ENCODE assay signal across 17 cellular contexts in the genomic region with DNA sequence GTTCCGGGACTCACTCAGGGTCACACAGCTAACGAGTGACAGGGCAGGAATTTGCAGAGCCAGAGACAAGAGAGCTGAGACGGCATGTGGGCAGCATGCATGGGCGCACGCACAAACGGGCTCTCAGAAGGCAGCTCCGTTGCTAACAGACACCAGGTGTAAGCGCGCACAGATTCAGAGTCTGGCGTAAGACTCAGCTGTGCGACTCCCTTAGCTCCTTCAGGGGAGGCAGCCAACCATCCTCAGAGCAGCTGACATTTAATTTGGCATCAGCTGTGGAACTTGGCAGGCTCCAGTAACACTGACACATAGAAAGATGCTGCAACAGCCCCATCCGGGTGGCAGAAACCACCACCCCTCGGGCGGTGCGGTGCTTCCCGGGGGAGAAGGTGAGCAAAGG. TPM values are rescaled to one million over a fixed set of nuclear protein-coding genes. Genes with fewer than 3 reads are reported as not detected.
DNase-seq lines count a peak whose midpoint lies in the region; ATAC-seq and TF ChIP-seq lines count a peak whose summit lies in the region.
"Had no signal": no experiment of that assay in that cellular context is flagged by ENCODE, and none has a peak within 500 bp of the region (broad histone marks: within the 10 kb centered on the region; RNA-seq: fewer than 3 reads in every experiment).

No MANE protein-coding gene starts in this region.

- H3K36me3 Mint-ChIP-seq in WTC11, result peaks cover 27% of the 10 kb centered on the region

- ATAC-seq in WTC11, result no peak
- no peak for ATAC-seq in HG02981 (IDR thresholded peaks at IDR 0.05; ENCODE audit: unreplicated experiment)
- no peak for ATAC-seq in HG02642 (IDR thresholded peaks at IDR 0.05; ENCODE audit: poor library complexity, unreplicated experiment)
- ATAC-seq in GM18868 (IDR thresholded peaks at IDR 0.05; ENCODE audit: unreplicated experiment), result no peak
- ATAC-seq: stimulated activated memory B cell treated with anti-CD40 and anti-IgM and Interleukin-4, amounts not matched to agents 10 μg/mL and 1 μg/mL and 100 μg/mL, for 72 hours had no signal

- no peaks in the 10 kb centered on the region for H3K9me3 Mint-ChIP-seq in WTC11
- H3K9me3 Mint-ChIP-seq: activated naive CD8-positive, alpha-beta T cell treated with anti-CD3 and anti-CD28 coated beads, Interleukin-2, amount 10 ng/mL, durations not matched to agents 7 days and 5 days; neural progenitor cell; stimulated activated memory B cell treated with anti-CD40 and anti-IgM and Interleukin-4, amounts not matched to agents 10 μg/mL and 1 μg/mL and 100 μg/mL, for 72 hours had no signal

- peak overlapping the region; percentile 57; the same call in 1 of the 2 replicates for H3K27ac Mint-ChIP-seq in WTC11
- H3K27ac Mint-ChIP-seq: activated CD4-positive, alpha-beta T cell treated with anti-CD3 and anti-CD28 coated beads, Interleukin-2, amount 10 ng/mL, durations not matched to agents 24 days and 14 days; activated naive CD8-positive, alpha-beta T cell treated with anti-CD3 and anti-CD28 coated beads, Interleukin-2, amount 10 ng/mL, durations not matched to agents 7 days and 5 days; neural progenitor cell; stimulated activated memory B cell treated with anti-CD40 and anti-IgM and Interleukin-4, amounts not matched to agents 10 μg/mL and 1 μg/mL and 100 μg/mL, for 72 hours had no signal

- peak; percentile 31 to 50 for DNase-seq in NCI-H2081 (lab: John Stamatoyannopoulos, UW)
- no peak for DNase-seq in NCI-H2081 treated with DMSO at 0.1 percent for 48 hours (lab: John Stamatoyannopoulos, UW)
- DNase-seq in WTC11 (ENCODE audit: low spot score), result no peak
- peak; percentile 16 to 20 for DNase-seq in hippocampal formation (lab: John Stamatoyannopoulos, UW)
- peak; percentile 8 for DNase-seq in stromal cell of bone marrow (ENCODE audit: low read depth)
- DNase-seq: activated CD4-positive, alpha-beta T cell treated with anti-CD3 and anti-CD28 coated beads, Interleukin-2, amount 10 ng/mL, durations not matched to agents 24 days and 14 days; activated naive CD8-positive, alpha-beta T cell treated with anti-CD3 and anti-CD28 coated beads, Interleukin-2, amount 10 ng/mL, durations not matched to agents 7 days and 5 days; GF-D8; NCI-H187 treated with DMSO at 0.1 percent for 48 hours; Right ventricle myocardium superior had no signal

- no peaks in the 10 kb centered on the region for H3K27me3 Mint-ChIP-seq in WTC11 (ENCODE audit: low read depth)
- H3K27me3 Mint-ChIP-seq: activated CD4-positive, alpha-beta T cell treated with anti-CD3 and anti-CD28 coated beads, Interleukin-2, amount 10 ng/mL, durations not matched to agents 24 days and 14 days; activated naive CD8-positive, alpha-beta T cell treated with anti-CD3 and anti-CD28 coated beads, Interleukin-2, amount 10 ng/mL, durations not matched to agents 7 days and 5 days; stimulated activated memory B cell treated with anti-CD40 and anti-IgM and Interleukin-4, amounts not matched to agents 10 μg/mL and 1 μg/mL and 100 μg/mL, for 72 hours had no signal

- no peak for TF ChIP-seq CTCF in WTC11 (IDR thresholded peaks at IDR 0.05)

- H3K4me3 Mint-ChIP-seq in WTC11, result no peak overlapping the region
- H3K4me3 Mint-ChIP-seq: activated CD4-positive, alpha-beta T cell treated with anti-CD3 and anti-CD28 coated beads, Interleukin-2, amount 10 ng/mL, durations not matched to agents 24 days and 14 days; activated naive CD8-positive, alpha-beta T cell treated with anti-CD3 and anti-CD28 coated beads, Interleukin-2, amount 10 ng/mL, durations not matched to agents 7 days and 5 days; neural progenitor cell; stimulated activated memory B cell treated with anti-CD40 and anti-IgM and Interleukin-4, amounts not matched to agents 10 μg/mL and 1 μg/mL and 100 μg/mL, for 72 hours had no signal

- no peaks in the 10 kb centered on the region for H3K4me1 Mint-ChIP-seq in WTC11
- H3K4me1 Mint-ChIP-seq: activated CD4-positive, alpha-beta T cell treated with anti-CD3 and anti-CD28 coated beads, Interleukin-2, amount 10 ng/mL, durations not matched to agents 24 days and 14 days; activated naive CD8-positive, alpha-beta T cell treated with anti-CD3 and anti-CD28 coated beads, Interleukin-2, amount 10 ng/mL, durations not matched to agents 7 days and 5 days; neural progenitor cell; stimulated activated memory B cell treated with anti-CD40 and anti-IgM and Interleukin-4, amounts not matched to agents 10 μg/mL and 1 μg/mL and 100 μg/mL, for 72 hours had no signal

- POLR2A ChIA-PET in WTC11 (lab: Charles Lee), result no interaction called here

- CTCF ChIA-PET in WTC11 (lab: Charles Lee), result no interaction called here

TF ChIP-seq in WTC11, 78 proteins besides CTCF, POLR2A, EP300 and RAD21:
- TF ChIP-seq, protein P1, sequence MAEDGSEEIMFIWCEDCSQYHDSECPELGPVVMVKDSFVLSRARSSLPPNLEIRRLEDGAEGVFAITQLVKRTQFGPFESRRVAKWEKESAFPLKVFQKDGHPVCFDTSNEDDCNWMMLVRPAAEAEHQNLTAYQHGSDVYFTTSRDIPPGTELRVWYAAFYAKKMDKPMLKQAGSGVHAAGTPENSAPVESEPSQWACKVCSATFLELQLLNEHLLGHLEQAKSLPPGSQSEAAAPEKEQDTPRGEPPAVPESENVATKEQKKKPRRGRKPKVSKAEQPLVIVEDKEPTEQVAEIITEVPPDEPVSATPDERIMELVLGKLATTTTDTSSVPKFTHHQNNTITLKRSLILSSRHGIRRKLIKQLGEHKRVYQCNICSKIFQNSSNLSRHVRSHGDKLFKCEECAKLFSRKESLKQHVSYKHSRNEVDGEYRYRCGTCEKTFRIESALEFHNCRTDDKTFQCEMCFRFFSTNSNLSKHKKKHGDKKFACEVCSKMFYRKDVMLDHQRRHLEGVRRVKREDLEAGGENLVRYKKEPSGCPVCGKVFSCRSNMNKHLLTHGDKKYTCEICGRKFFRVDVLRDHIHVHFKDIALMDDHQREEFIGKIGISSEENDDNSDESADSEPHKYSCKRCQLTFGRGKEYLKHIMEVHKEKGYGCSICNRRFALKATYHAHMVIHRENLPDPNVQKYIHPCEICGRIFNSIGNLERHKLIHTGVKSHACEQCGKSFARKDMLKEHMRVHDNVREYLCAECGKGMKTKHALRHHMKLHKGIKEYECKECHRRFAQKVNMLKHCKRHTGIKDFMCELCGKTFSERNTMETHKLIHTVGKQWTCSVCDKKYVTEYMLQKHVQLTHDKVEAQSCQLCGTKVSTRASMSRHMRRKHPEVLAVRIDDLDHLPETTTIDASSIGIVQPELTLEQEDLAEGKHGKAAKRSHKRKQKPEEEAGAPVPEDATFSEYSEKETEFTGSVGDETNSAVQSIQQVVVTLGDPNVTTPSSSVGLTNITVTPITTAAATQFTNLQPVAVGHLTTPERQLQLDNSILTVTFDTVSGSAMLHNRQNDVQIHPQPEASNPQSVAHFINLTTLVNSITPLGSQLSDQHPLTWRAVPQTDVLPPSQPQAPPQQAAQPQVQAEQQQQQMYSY (CRISPR knock-in tag; IDR thresholded peaks at IDR 0.05), result no peak
- TF ChIP-seq TEAD4 (CRISPR knock-in tag; IDR thresholded peaks at IDR 0.05), result no peak
- TF ChIP-seq GABPB1 (CRISPR knock-in tag; IDR thresholded peaks at IDR 0.05), result no peak

RNA-seq across cellular contexts. Expression of a gene that starts 7.5 kb away (rescaled TPM):
- total RNA-seq in WTC11 (2021), result 4.5 to 7.6 TPM (median 6.0 TPM) in 3 replicates
- total RNA-seq: activated CD4-positive, alpha-beta T cell treated with anti-CD3 and anti-CD28 coated beads, Interleukin-2, amount 10 ng/mL, durations not matched to agents 24 days and 14 days; activated naive CD8-positive, alpha-beta T cell treated with anti-CD3 and anti-CD28 coated beads, Interleukin-2, amount 10 ng/mL, durations not matched to agents 7 days and 5 days; H4; T-helper 2 cell treated with Interferon-gamma antibody and Interleukin-4, amounts not matched to agents 100 ng/mL and 5 ng/mL, for 36 hours had no signal

RNA-seq across cellular contexts. Expression of a gene that starts 39.7 kb away (rescaled TPM):
- total RNA-seq in WTC11 (2021), result 72.1 to 81.3 TPM (median 72.5 TPM) in 3 replicates

RNA-seq across cellular contexts. Expression of a gene that starts 40.1 kb away (rescaled TPM):
- 47.8 to 56.8 TPM (median 50.3 TPM) in 3 replicates for total RNA-seq in WTC11 (2021)

Comparison
In these comparisons a context has a peak if more than half of its experiments do, and no peak if none do; other contexts are left out.
1. DNase-seq: peak in NCI-H2081 (2 of 2), hippocampal formation (2 of 2) and stromal cell of bone marrow (single experiment); none in NCI-H2081 treated with DMSO at 0.1 percent for 48 hours (single experiment) and WTC11 (single experiment).